ENCODE assay signal across 1 cellular context in the genomic region with DNA sequence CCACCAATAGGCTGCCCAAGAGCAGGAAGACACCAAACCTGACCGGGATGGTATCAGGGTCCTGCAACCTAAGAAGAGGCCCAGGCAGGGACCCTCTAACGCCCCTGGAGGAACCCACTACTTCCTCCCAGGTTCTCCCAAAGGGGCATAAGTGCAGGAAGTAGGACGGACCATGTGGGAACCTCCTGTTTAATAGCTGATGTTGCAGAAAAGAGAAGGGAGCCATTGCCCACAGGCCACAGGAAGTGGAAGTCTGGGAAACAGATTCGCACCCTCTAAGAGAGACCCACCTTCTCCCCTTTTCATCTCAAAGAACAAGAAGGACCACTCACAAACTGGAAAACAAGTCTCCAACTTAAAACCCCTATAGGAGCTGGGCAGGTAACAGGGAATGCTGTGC.
TF ChIP-seq lines count a peak whose summit lies in the region.

No MANE protein-coding gene starts in this region.

TF ChIP-seq in SK-N-SH treated with all-trans-retinoic acid at 6 μM for 48 hours, 23 proteins besides CTCF, POLR2A, EP300 and RAD21 (continued from another document):
- TF ChIP-seq PATZ1 (CRISPR knock-in tag; IDR thresholded peaks at IDR 0.05; ENCODE audit: borderline replicate concordance) (no peak), ZC3H10 (CRISPR knock-in tag; IDR thresholded peaks at IDR 0.05) (no peak), BACH2 (CRISPR knock-in tag; IDR thresholded peaks at IDR 0.05; ENCODE audit: borderline replicate concordance) (no peak), ZNF565 (CRISPR knock-in tag; conservative IDR thresholded peaks at IDR 0.05; ENCODE audit: low read depth) (no peak), ARNTL (CRISPR knock-in tag; IDR thresholded peaks at IDR 0.05; ENCODE audit: borderline replicate concordance, low read depth) (no peak), OSR1 (CRISPR knock-in tag; IDR thresholded peaks at IDR 0.05) (no peak), RARB (CRISPR knock-in tag; IDR thresholded peaks at IDR 0.05) (no peak), ESRRG (CRISPR knock-in tag; IDR thresholded peaks at IDR 0.05) (no peak), SNAI2 (CRISPR knock-in tag; IDR thresholded peaks at IDR 0.05) (no peak), GLIS3 (CRISPR knock-in tag; IDR thresholded peaks at IDR 0.05) (no peak), TSHZ2 (CRISPR knock-in tag; IDR thresholded peaks at IDR 0.05) (no peak)
- TF ChIP-seq, protein P1, sequence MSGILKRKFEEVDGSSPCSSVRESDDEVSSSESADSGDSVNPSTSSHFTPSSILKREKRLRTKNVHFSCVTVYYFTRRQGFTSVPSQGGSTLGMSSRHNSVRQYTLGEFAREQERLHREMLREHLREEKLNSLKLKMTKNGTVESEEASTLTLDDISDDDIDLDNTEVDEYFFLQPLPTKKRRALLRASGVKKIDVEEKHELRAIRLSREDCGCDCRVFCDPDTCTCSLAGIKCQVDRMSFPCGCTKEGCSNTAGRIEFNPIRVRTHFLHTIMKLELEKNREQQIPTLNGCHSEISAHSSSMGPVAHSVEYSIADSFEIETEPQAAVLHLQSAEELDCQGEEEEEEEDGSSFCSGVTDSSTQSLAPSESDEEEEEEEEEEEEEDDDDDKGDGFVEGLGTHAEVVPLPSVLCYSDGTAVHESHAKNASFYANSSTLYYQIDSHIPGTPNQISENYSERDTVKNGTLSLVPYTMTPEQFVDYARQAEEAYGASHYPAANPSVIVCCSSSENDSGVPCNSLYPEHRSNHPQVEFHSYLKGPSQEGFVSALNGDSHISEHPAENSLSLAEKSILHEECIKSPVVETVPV (CRISPR knock-in tag; IDR thresholded peaks at IDR 0.05), result no peak
- TF ChIP-seq, protein P2, sequence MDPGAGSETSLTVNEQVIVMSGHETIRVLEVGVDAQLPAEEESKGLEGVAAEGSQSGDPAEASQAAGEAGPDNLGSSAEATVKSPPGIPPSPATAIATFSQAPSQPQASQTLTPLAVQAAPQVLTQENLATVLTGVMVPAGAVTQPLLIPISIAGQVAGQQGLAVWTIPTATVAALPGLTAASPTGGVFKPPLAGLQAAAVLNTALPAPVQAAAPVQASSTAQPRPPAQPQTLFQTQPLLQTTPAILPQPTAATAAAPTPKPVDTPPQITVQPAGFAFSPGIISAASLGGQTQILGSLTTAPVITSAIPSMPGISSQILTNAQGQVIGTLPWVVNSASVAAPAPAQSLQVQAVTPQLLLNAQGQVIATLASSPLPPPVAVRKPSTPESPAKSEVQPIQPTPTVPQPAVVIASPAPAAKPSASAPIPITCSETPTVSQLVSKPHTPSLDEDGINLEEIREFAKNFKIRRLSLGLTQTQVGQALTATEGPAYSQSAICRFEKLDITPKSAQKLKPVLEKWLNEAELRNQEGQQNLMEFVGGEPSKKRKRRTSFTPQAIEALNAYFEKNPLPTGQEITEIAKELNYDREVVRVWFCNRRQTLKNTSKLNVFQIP (CRISPR knock-in tag; IDR thresholded peaks at IDR 0.05; ENCODE audit: borderline replicate concordance, low read depth), result no peak
TF ChIP-seq in SK-N-SH treated with all-trans-retinoic acid at 6 μM for 48 hours: peak in this region for 0.
